In the genomic region with DNA sequence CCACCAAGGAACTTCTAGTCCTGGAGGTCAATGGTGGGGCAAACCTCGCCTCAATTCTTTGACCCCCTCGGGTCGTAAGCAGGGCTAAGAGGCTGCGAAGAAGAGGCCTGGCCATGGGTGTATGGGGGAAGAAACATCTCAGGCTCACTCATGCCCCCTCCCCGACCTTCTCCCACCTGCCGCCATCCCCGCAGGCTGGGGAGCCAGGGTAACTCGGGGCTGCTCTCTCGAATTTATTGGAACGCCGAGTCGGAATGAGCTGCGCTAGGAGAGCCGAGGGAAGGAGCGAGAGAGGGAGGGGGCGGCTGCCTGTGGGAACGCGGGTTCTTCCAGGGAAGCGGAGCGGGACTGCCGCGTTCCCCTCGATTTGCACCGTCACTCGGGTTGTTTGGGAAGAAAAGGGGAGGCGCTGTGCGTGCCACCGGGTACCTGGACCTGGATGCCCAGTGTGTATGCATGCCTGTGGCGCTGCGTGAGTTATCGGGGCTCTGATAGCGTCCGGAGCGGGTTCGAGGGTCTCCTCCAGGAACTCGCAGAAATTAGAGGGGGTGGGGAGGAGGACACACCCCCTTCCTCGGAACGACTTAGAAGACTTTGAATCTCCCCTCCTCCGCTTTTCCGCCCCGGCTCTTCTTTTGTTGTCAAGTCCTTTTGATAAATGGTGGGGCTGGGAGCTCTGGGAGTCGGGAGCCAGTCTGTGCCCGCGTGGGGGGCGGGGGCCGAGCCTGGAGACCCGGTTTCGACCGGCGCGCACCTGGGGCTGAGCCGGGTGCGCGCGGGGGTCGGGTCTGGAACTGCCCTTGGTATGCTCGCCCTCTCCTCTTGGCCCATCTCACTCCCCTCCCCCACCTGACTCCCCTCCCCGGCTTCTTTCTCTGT, we compare ENCODE assay signal across 1 cellular context.
TF ChIP-seq lines count a peak whose summit lies in the region.

No MANE protein-coding gene starts in this region.

TF ChIP-seq in HEK293, 187 proteins besides CTCF, POLR2A, EP300 and RAD21 (continued from another document and continues in another):
- TF ChIP-seq, protein P1, sequence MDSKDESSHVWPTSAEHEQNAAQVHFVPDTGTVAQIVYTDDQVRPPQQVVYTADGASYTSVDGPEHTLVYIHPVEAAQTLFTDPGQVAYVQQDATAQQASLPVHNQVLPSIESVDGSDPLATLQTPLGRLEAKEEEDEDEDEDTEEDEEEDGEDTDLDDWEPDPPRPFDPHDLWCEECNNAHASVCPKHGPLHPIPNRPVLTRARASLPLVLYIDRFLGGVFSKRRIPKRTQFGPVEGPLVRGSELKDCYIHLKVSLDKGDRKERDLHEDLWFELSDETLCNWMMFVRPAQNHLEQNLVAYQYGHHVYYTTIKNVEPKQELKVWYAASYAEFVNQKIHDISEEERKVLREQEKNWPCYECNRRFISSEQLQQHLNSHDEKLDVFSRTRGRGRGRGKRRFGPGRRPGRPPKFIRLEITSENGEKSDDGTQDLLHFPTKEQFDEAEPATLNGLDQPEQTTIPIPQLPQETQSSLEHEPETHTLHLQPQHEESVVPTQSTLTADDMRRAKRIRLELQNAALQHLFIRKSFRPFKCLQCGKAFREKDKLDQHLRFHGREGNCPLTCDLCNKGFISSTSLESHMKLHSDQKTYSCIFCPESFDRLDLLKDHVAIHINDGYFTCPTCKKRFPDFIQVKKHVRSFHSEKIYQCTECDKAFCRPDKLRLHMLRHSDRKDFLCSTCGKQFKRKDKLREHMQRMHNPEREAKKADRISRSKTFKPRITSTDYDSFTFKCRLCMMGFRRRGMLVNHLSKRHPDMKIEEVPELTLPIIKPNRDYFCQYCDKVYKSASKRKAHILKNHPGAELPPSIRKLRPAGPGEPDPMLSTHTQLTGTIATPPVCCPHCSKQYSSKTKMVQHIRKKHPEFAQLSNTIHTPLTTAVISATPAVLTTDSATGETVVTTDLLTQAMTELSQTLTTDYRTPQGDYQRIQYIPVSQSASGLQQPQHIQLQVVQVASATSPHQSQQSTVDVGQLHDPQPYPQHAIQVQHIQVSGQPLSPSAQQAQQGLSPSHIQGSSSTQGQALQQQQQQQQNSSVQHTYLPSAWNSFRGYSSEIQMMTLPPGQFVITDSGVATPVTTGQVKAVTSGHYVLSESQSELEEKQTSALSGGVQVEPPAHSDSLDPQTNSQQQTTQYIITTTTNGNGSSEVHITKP (tag by site-specific recombination; IDR thresholded peaks at IDR 0.05): peak; percentile 98
- TF ChIP-seq ZNF146 (tag by site-specific recombination; IDR thresholded peaks at IDR 0.05) (no peak), ZNF391 (tag by site-specific recombination; IDR thresholded peaks at IDR 0.05; ENCODE audit: borderline replicate concordance, low read depth) (peak; percentile 56; the same call in 1 of the 2 replicates), ZNF10 (tag by site-specific recombination; IDR thresholded peaks at IDR 0.05) (no peak), KLF16 (tag by site-specific recombination; IDR thresholded peaks at IDR 0.05) (peak; percentile 51; the same call in 1 of the 2 replicates), PRDM1 (tag by site-specific recombination; IDR thresholded peaks at IDR 0.05) (no peak), ZNF629 (tag by site-specific recombination; IDR thresholded peaks at IDR 0.05) (peak; percentile 8; the same call in 1 of the 2 replicates), ZBTB7A (tag by site-specific recombination; IDR thresholded peaks at IDR 0.05; ENCODE audit: low read depth) (0 out of 2 replicates have a peak, but pooled peaks have one; percentile 53), ZNF335 (tag by site-specific recombination; conservative IDR thresholded peaks at IDR 0.05) (0 out of 2 replicates have a peak, but pooled peaks have one; percentile 10), SP2 (tag by site-specific recombination; IDR thresholded peaks at IDR 0.05) (peak; percentile 64), ZNF561 (tag by site-specific recombination; IDR thresholded peaks at IDR 0.05; ENCODE audit: borderline replicate concordance) (peak; percentile 60; the same call in 1 of the 2 replicates), WT1 (tag by site-specific recombination; IDR thresholded peaks at IDR 0.05) (peak; percentile 28; the same call in 1 of the 2 replicates), ZNF768 (tag by site-specific recombination; IDR thresholded peaks at IDR 0.05) (no peak), HOXC10 (CRISPR knock-in tag; IDR thresholded peaks at IDR 0.05) (no peak), ZFHX2 (tag by site-specific recombination; conservative IDR thresholded peaks at IDR 0.05) (peak; percentile 84), ZXDB (tag by site-specific recombination; IDR thresholded peaks at IDR 0.05) (peak; percentile 55; the same call in 1 of the 2 replicates), ZNF138 (tag by site-specific recombination; IDR thresholded peaks at IDR 0.05; ENCODE audit: borderline replicate concordance) (no peak), ZNF600 (tag by site-specific recombination; IDR thresholded peaks at IDR 0.05) (peak; percentile 54), KLF9 (tag by site-specific recombination; IDR thresholded peaks at IDR 0.05; ENCODE audit: low read depth) (peak; percentile 94), ZNF2 (tag by site-specific recombination; IDR thresholded peaks at IDR 0.05) (0 out of 2 replicates have a peak, but pooled peaks have one; percentile 29), ZBTB48 (tag by site-specific recombination; IDR thresholded peaks at IDR 0.05) (peak; percentile 69; the same call in 1 of the 2 replicates), FEZF1 (tag by site-specific recombination; IDR thresholded peaks at IDR 0.05) (0 out of 2 replicates have a peak, but pooled peaks have one; percentile 4), MZF1 (tag by site-specific recombination; IDR thresholded peaks at IDR 0.05; ENCODE audit: borderline replicate concordance) (peak; percentile 89; the same call in 1 of the 2 replicates), ZNF660 (tag by site-specific recombination; IDR thresholded peaks at IDR 0.05) (0 out of 2 replicates have a peak, but pooled peaks have one; percentile 28), GLIS2 (tag by site-specific recombination; IDR thresholded peaks at IDR 0.05) (peak; percentile 74), ZNF211 (tag by site-specific recombination; IDR thresholded peaks at IDR 0.05; ENCODE audit: low read depth) (no peak), ZNF596 (tag by site-specific recombination; IDR thresholded peaks at IDR 0.05) (peak; percentile 53; the same call in 1 of the 2 replicates), KLF1 (tag by site-specific recombination; IDR thresholded peaks at IDR 0.05) (peak; percentile 19; the same call in 1 of the 2 replicates), ZNF677 (tag by site-specific recombination; IDR thresholded peaks at IDR 0.05) (no peak), ZNF76 (tag by site-specific recombination; IDR thresholded peaks at IDR 0.05; ENCODE audit: borderline replicate concordance, low read depth) (peak; percentile 47; the same call in 1 of the 2 replicates), ZNF19 (tag by site-specific recombination; IDR thresholded peaks at IDR 0.05; ENCODE audit: low read depth) (peak; percentile 53; the same call in 1 of the 2 replicates), IKZF3 (tag by site-specific recombination; IDR thresholded peaks at IDR 0.05) (peak; percentile 85), ZNF341 (tag by site-specific recombination; IDR thresholded peaks at IDR 0.05; ENCODE audit: low read depth) (peak; percentile 93), SP7 (tag by site-specific recombination; IDR thresholded peaks at IDR 0.05) (peak; percentile 43; the same call in 1 of the 2 replicates), ZNF354C (tag by site-specific recombination; IDR thresholded peaks at IDR 0.05; ENCODE audit: borderline replicate concordance, low read depth) (no peak)
- TF ChIP-seq, protein P2, sequence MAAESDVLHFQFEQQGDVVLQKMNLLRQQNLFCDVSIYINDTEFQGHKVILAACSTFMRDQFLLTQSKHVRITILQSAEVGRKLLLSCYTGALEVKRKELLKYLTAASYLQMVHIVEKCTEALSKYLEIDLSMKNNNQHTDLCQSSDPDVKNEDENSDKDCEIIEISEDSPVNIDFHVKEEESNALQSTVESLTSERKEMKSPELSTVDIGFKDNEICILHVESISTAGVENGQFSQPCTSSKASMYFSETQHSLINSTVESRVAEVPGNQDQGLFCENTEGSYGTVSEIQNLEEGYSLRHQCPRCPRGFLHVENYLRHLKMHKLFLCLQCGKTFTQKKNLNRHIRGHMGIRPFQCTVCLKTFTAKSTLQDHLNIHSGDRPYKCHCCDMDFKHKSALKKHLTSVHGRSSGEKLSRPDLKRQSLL (tag by site-specific recombination; IDR thresholded peaks at IDR 0.05): 0 out of 2 replicates have a peak, but pooled peaks have one; percentile 12
- TF ChIP-seq, protein P3, sequence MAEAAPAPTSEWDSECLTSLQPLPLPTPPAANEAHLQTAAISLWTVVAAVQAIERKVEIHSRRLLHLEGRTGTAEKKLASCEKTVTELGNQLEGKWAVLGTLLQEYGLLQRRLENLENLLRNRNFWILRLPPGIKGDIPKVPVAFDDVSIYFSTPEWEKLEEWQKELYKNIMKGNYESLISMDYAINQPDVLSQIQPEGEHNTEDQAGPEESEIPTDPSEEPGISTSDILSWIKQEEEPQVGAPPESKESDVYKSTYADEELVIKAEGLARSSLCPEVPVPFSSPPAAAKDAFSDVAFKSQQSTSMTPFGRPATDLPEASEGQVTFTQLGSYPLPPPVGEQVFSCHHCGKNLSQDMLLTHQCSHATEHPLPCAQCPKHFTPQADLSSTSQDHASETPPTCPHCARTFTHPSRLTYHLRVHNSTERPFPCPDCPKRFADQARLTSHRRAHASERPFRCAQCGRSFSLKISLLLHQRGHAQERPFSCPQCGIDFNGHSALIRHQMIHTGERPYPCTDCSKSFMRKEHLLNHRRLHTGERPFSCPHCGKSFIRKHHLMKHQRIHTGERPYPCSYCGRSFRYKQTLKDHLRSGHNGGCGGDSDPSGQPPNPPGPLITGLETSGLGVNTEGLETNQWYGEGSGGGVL (tag by site-specific recombination; IDR thresholded peaks at IDR 0.05): peak; percentile 81
- TF ChIP-seq, protein P4, sequence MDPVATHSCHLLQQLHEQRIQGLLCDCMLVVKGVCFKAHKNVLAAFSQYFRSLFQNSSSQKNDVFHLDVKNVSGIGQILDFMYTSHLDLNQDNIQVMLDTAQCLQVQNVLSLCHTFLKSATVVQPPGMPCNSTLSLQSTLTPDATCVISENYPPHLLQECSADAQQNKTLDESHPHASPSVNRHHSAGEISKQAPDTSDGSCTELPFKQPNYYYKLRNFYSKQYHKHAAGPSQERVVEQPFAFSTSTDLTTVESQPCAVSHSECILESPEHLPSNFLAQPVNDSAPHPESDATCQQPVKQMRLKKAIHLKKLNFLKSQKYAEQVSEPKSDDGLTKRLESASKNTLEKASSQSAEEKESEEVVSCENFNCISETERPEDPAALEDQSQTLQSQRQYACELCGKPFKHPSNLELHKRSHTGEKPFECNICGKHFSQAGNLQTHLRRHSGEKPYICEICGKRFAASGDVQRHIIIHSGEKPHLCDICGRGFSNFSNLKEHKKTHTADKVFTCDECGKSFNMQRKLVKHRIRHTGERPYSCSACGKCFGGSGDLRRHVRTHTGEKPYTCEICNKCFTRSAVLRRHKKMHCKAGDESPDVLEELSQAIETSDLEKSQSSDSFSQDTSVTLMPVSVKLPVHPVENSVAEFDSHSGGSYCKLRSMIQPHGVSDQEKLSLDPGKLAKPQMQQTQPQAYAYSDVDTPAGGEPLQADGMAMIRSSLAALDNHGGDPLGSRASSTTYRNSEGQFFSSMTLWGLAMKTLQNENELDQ (tag by site-specific recombination; IDR thresholded peaks at IDR 0.05; ENCODE audit: low read depth): no peak
- TF ChIP-seq, protein P5, sequence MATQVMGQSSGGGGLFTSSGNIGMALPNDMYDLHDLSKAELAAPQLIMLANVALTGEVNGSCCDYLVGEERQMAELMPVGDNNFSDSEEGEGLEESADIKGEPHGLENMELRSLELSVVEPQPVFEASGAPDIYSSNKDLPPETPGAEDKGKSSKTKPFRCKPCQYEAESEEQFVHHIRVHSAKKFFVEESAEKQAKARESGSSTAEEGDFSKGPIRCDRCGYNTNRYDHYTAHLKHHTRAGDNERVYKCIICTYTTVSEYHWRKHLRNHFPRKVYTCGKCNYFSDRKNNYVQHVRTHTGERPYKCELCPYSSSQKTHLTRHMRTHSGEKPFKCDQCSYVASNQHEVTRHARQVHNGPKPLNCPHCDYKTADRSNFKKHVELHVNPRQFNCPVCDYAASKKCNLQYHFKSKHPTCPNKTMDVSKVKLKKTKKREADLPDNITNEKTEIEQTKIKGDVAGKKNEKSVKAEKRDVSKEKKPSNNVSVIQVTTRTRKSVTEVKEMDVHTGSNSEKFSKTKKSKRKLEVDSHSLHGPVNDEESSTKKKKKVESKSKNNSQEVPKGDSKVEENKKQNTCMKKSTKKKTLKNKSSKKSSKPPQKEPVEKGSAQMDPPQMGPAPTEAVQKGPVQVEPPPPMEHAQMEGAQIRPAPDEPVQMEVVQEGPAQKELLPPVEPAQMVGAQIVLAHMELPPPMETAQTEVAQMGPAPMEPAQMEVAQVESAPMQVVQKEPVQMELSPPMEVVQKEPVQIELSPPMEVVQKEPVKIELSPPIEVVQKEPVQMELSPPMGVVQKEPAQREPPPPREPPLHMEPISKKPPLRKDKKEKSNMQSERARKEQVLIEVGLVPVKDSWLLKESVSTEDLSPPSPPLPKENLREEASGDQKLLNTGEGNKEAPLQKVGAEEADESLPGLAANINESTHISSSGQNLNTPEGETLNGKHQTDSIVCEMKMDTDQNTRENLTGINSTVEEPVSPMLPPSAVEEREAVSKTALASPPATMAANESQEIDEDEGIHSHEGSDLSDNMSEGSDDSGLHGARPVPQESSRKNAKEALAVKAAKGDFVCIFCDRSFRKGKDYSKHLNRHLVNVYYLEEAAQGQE (tag by site-specific recombination; IDR thresholded peaks at IDR 0.05): 0 out of 2 replicates have a peak, but pooled peaks have one; percentile 9
- TF ChIP-seq, protein P6, sequence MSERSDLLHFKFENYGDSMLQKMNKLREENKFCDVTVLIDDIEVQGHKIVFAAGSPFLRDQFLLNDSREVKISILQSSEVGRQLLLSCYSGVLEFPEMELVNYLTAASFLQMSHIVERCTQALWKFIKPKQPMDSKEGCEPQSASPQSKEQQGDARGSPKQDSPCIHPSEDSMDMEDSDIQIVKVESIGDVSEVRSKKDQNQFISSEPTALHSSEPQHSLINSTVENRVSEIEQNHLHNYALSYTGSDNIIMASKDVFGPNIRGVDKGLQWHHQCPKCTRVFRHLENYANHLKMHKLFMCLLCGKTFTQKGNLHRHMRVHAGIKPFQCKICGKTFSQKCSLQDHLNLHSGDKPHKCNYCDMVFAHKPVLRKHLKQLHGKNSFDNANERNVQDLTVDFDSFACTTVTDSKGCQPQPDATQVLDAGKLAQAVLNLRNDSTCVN (tag by site-specific recombination; optimal IDR thresholded peaks at IDR 0.05): peak; percentile 70
- TF ChIP-seq, protein P7, sequence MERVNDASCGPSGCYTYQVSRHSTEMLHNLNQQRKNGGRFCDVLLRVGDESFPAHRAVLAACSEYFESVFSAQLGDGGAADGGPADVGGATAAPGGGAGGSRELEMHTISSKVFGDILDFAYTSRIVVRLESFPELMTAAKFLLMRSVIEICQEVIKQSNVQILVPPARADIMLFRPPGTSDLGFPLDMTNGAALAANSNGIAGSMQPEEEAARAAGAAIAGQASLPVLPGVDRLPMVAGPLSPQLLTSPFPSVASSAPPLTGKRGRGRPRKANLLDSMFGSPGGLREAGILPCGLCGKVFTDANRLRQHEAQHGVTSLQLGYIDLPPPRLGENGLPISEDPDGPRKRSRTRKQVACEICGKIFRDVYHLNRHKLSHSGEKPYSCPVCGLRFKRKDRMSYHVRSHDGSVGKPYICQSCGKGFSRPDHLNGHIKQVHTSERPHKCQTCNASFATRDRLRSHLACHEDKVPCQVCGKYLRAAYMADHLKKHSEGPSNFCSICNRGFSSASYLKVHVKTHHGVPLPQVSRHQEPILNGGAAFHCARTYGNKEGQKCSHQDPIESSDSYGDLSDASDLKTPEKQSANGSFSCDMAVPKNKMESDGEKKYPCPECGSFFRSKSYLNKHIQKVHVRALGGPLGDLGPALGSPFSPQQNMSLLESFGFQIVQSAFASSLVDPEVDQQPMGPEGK (tag by site-specific recombination; IDR thresholded peaks at IDR 0.05): peak; percentile 53; the same call in 1 of the 2 replicates
